In the genomic region with DNA sequence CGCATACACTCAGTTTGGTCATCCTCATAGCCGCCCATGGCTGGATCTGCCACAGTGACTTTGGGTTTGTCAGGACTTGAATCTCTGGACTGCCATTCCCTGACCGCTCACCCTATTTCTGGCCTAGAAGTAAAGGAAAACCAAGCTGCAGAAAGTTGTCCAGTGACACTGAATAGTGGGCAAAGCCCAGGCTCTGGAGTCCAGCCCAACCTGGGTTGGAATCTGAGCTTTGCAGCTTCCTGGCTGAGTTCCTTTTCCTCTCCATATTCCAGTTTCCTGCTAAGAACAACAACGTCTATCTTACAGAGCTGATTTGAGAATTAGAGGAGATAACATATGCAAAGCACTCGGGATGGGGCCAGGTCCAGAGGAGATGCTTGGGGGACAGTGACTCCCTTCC, we compare ENCODE assay signal across 1 cellular context.
TF ChIP-seq lines count a peak whose summit lies in the region.

No MANE protein-coding gene starts in this region.

TF ChIP-seq in IMR-90, 13 proteins besides CTCF, POLR2A, EP300 and RAD21:
- TF ChIP-seq MAFK (IDR thresholded peaks at IDR 0.05; ENCODE audit: low read depth, low read length) (no peak), NFE2L2 (IDR thresholded peaks at IDR 0.05; ENCODE audit: low read depth, low read length) (no peak), MXI1 (IDR thresholded peaks at IDR 0.05; ENCODE audit: borderline replicate concordance, low read depth, low read length) (no peak), MAZ (IDR thresholded peaks at IDR 0.05; ENCODE audit: borderline replicate concordance, low read depth, low read length) (no peak), FOS (IDR thresholded peaks at IDR 0.05; ENCODE audit: low read depth, low read length) (no peak), BHLHE40 (IDR thresholded peaks at IDR 0.05; ENCODE audit: low read depth, low read length) (no peak), CHD1 (IDR thresholded peaks at IDR 0.05; ENCODE audit: low read depth, low read length) (no peak), CEBPB (IDR thresholded peaks at IDR 0.05; ENCODE audit: low read depth, low read length) (no peak), RFX5 (IDR thresholded peaks at IDR 0.05; ENCODE audit: low read depth, low read length) (no peak), RCOR1 (IDR thresholded peaks at IDR 0.05; ENCODE audit: insufficient replicate concordance, low read length) (no peak), SMC3 (IDR thresholded peaks at IDR 0.05; ENCODE audit: low read depth, low read length) (no peak)
- TF ChIP-seq, protein P1, sequence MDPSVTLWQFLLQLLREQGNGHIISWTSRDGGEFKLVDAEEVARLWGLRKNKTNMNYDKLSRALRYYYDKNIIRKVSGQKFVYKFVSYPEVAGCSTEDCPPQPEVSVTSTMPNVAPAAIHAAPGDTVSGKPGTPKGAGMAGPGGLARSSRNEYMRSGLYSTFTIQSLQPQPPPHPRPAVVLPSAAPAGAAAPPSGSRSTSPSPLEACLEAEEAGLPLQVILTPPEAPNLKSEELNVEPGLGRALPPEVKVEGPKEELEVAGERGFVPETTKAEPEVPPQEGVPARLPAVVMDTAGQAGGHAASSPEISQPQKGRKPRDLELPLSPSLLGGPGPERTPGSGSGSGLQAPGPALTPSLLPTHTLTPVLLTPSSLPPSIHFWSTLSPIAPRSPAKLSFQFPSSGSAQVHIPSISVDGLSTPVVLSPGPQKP (IDR thresholded peaks at IDR 0.05; ENCODE audit: borderline replicate concordance, low read depth, low read length) = no peak
- TF ChIP-seq, protein P2, sequence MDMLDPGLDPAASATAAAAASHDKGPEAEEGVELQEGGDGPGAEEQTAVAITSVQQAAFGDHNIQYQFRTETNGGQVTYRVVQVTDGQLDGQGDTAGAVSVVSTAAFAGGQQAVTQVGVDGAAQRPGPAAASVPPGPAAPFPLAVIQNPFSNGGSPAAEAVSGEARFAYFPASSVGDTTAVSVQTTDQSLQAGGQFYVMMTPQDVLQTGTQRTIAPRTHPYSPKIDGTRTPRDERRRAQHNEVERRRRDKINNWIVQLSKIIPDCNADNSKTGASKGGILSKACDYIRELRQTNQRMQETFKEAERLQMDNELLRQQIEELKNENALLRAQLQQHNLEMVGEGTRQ (IDR thresholded peaks at IDR 0.05; ENCODE audit: low read depth, low read length) = no peak
